Comparison of ENCODE assay signal across 9 cellular contexts in genomic region chrX:1534321-1535168, GRCh38. TPM values are rescaled to one million over a fixed set of nuclear protein-coding genes. Genes with fewer than 3 reads are reported as not detected.
DNase-seq lines count a peak whose midpoint lies in the region; ATAC-seq and TF ChIP-seq lines count a peak whose summit lies in the region.
"Had no signal": no experiment of that assay in that cellular context is flagged by ENCODE, and none has a peak within 500 bp of the region (broad histone marks: within the 10 kb centered on the region; RNA-seq: fewer than 3 reads in every experiment).

No MANE protein-coding gene starts in this region.

- CTCF ChIA-PET in activated CD4-positive, alpha-beta memory T cell treated with anti-CD3 and anti-CD28 coated beads, Interleukin-2, amount 10 ng/mL, durations not matched to agents 7 days and 5 days (lab: Charles Lee), result no interaction called here
- CTCF ChIA-PET in PC-9 (lab: Charles Lee), result no interaction called here

- TF ChIP-seq CTCF in HL-60 (IDR thresholded peaks at IDR 0.05; ENCODE audit: insufficient read depth, low read length), result no peak
- no peak for TF ChIP-seq CTCF in mucosa of descending colon (IDR thresholded peaks at IDR 0.05)
- no peak for TF ChIP-seq CTCF in sigmoid colon (IDR thresholded peaks at IDR 0.05)
- TF ChIP-seq CTCF in PC-9 (conservative IDR thresholded peaks at IDR 0.05), result no peak

- H3K9me3 ChIP-seq in mucosa of descending colon, result no peaks in the 10 kb centered on the region
- H3K9me3 ChIP-seq in sigmoid colon, result no peaks in the 10 kb centered on the region
- no peaks in the 10 kb centered on the region for H3K9me3 ChIP-seq in PC-9 (ENCODE audit: insufficient read depth, low read depth)

- no peak overlapping the region for H3K4me2 ChIP-seq in PC-9

- BruUV-seq in PC-9 (replicated peaks; lab: Mats Ljungman, UMichigan), result no TSS peak

- H3K4me1 ChIP-seq in mucosa of descending colon (ENCODE audit: low read depth) (no peaks in the 10 kb centered on the region), sigmoid colon (no peaks in the 10 kb centered on the region), PC-9 (replicated peaks; ENCODE audit: insufficient read depth) (no peaks in the 10 kb centered on the region)

- H3K27me3 Mint-ChIP-seq in activated CD4-positive, alpha-beta memory T cell treated with anti-CD3 and anti-CD28 coated beads, Interleukin-2, amount 10 ng/mL, durations not matched to agents 7 days and 5 days, result no peaks in the 10 kb centered on the region

- ATAC-seq in GM19351 (IDR thresholded peaks at IDR 0.05; ENCODE audit: unreplicated experiment) (peak; percentile 23), mucosa of descending colon (peak; percentile 9)

- H3K27me3 ChIP-seq in HL-60 (ENCODE audit: insufficient read depth, poor library complexity, severe bottlenecking) (no peaks in the 10 kb centered on the region), sigmoid colon (peaks cover 0 to 14% (median 7%) of the 10 kb centered on the region in 3 donors), PC-9 (ENCODE audit: insufficient read depth, low read depth) (no peaks in the 10 kb centered on the region)

- peak in 1 of 2 experiments; percentile 36 for DNase-seq in HL-60 (ENCODE audit: low read depth in 1 of 2, low spot score in 1 of 2)
- peak; percentile 64 for DNase-seq in activated CD4-positive, alpha-beta memory T cell treated with anti-CD3 and anti-CD28 coated beads, Interleukin-2, amount 10 ng/mL, durations not matched to agents 7 days and 5 days
- no peak for DNase-seq in mucosa of descending colon
- no peak for DNase-seq in AG08396 (ENCODE audit: low spot score)
- DNase-seq in sigmoid colon, result no peak
- DNase-seq in PC-9, result no peak
- DNase-seq in NCI-H2227 (lab: John Stamatoyannopoulos, UW; ENCODE audit: unreplicated experiment), result no peak

- no peak overlapping the region for H2AFZ ChIP-seq in PC-9

- no peak for TF ChIP-seq EP300 in sigmoid colon (IDR thresholded peaks at IDR 0.05)

- no peak for TF ChIP-seq POLR2A in sigmoid colon (IDR thresholded peaks at IDR 0.05)

- 40 to 58% methylated on average over 22 of the region's 22 CpGs for WGBS in sigmoid colon, 2 donors

- no peaks in the 10 kb centered on the region for H3K36me3 ChIP-seq in mucosa of descending colon (ENCODE audit: low read depth)
- no peaks in the 10 kb centered on the region for H3K36me3 ChIP-seq in sigmoid colon
- no peaks in the 10 kb centered on the region for H3K36me3 ChIP-seq in PC-9 (ENCODE audit: low read depth)

- H3K36me3 Mint-ChIP-seq in activated CD4-positive, alpha-beta memory T cell treated with anti-CD3 and anti-CD28 coated beads, Interleukin-2, amount 10 ng/mL, durations not matched to agents 7 days and 5 days (ENCODE audit: low read depth), result peaks cover 37% of the 10 kb centered on the region

- POLR2A ChIA-PET in activated CD4-positive, alpha-beta memory T cell treated with anti-CD3 and anti-CD28 coated beads, Interleukin-2, amount 10 ng/mL, durations not matched to agents 7 days and 5 days (lab: Charles Lee), result no interaction called here
- POLR2A ChIA-PET in PC-9 (lab: Charles Lee; ENCODE audit: unreplicated experiment), result no interaction called here

- no peaks in the 10 kb centered on the region for H3K9me2 ChIP-seq in PC-9 (ENCODE audit: insufficient read depth)

- no peaks in the 10 kb centered on the region for H4K20me1 ChIP-seq in PC-9 (ENCODE audit: insufficient read depth)

- peak overlapping the region; percentile 97 for H3K27ac Mint-ChIP-seq in activated CD4-positive, alpha-beta memory T cell treated with anti-CD3 and anti-CD28 coated beads, Interleukin-2, amount 10 ng/mL, durations not matched to agents 7 days and 5 days

- no peaks in the 10 kb centered on the region; the same call in 1 of the 2 replicates for H3F3A ChIP-seq in PC-9 (ENCODE audit: insufficient read depth, low read depth)

- no peaks in the 10 kb centered on the region for H3K9me3 Mint-ChIP-seq in activated CD4-positive, alpha-beta memory T cell treated with anti-CD3 and anti-CD28 coated beads, Interleukin-2, amount 10 ng/mL, durations not matched to agents 7 days and 5 days

- H3K27ac ChIP-seq in HL-60 (replicated peaks) (peak overlapping the region; percentile 97), sigmoid colon (no peak overlapping the region), PC-9 (no peak overlapping the region)
- H3K27ac ChIP-seq: epithelial cell of prostate had no signal

- intact Hi-C loops in mucosa of descending colon (cut with DNase I, micrococcal nuclease), result no loop called here
- intact Hi-C loops in sigmoid colon (cut with DNase I), result no loop called here
- intact Hi-C loops in PC-9 (cut with micrococcal nuclease; ENCODE audit: unreplicated experiment), result no loop called here

- H3K79me2 ChIP-seq in PC-9 (ENCODE audit: low read depth), result no peaks in the 10 kb centered on the region

- H3K4me1 Mint-ChIP-seq in activated CD4-positive, alpha-beta memory T cell treated with anti-CD3 and anti-CD28 coated beads, Interleukin-2, amount 10 ng/mL, durations not matched to agents 7 days and 5 days, result peaks cover 25% of the 10 kb centered on the region

- H3K4me3 ChIP-seq in HL-60 (replicated peaks; ENCODE audit: insufficient read depth, low read length) (peak overlapping the region; percentile 60), mucosa of descending colon (no peak overlapping the region), sigmoid colon (no peak overlapping the region), PC-9 (no peak overlapping the region)

- H3K4me3 Mint-ChIP-seq in activated CD4-positive, alpha-beta memory T cell treated with anti-CD3 and anti-CD28 coated beads, Interleukin-2, amount 10 ng/mL, durations not matched to agents 7 days and 5 days, result peak overlapping the region; percentile 89

RNA-seq across cellular contexts. Expression of gene P2RY8, which starts 2.4 kb away (rescaled TPM):
- 100 to 1,000 TPM; 177 to 180 TPM for total RNA-seq in activated CD4-positive, alpha-beta memory T cell treated with anti-CD3 and anti-CD28 coated beads, Interleukin-2, amount 10 ng/mL, durations not matched to agents 7 days and 5 days
- total RNA-seq in mucosa of descending colon (1 to 10 TPM in 2 of 3 donors, under 1 TPM in 1; 0.87 to 2.0 (median 2.0) TPM), sigmoid colon (1 to 10 TPM in 1 of 4 donors, under 1 TPM in 3; 0.28 to 1.8 (median 0.75) TPM), PC-9 (2021) (not detected in 2 replicates)
- 10 to 100 TPM in 1 of 3 donors, under 1 TPM in 1, not detected in 1; 0.92 to 15.0 TPM for polyA plus RNA-seq in sigmoid colon

RNA-seq across cellular contexts. Expression of gene AKAP17A, which starts 56.9 kb away (rescaled TPM):
- 10 to 100 TPM; 88.5 to 89.5 TPM for total RNA-seq in activated CD4-positive, alpha-beta memory T cell treated with anti-CD3 and anti-CD28 coated beads, Interleukin-2, amount 10 ng/mL, durations not matched to agents 7 days and 5 days
- 10 to 100 TPM; 40.8 to 46.2 (median 42.3) TPM for total RNA-seq in mucosa of descending colon
- 10 to 100 TPM; 22.1 to 45.1 (median 26.4) TPM for total RNA-seq in sigmoid colon
- polyA plus RNA-seq in sigmoid colon, result 10 to 100 TPM in 2 of 3 donors, 1 to 10 TPM in 1; 8.4 to 42.4 (median 15.3) TPM
- 28.3 and 29.2 TPM in 2 replicates for total RNA-seq in PC-9 (2021)

Comparison
In these comparisons a context has a peak if more than half of its experiments do, and no peak if none do; other contexts are left out.
1. RNA of gene P2RY8, which starts 2.4 kb away (total RNA-seq): 177 to 180 TPM in activated CD4-positive, alpha-beta memory T cell treated with anti-CD3 and anti-CD28 coated beads, Interleukin-2, amount 10 ng/mL, durations not matched to agents 7 days and 5 days; 0.87 to 2.0 TPM in mucosa of descending colon, 0.28 to 1.8 TPM in sigmoid colon and not detected in PC-9; every median in the first group is over 10 times any median in the second.